Comparison of ENCODE assay signal across 1 cellular context in genomic region chr17:46154151-46154816, GRCh38.
A peak's percentile ranks its signal among the peaks of the same experiment; 100 is the strongest.
TF ChIP-seq lines count a peak whose summit lies in the region.

No MANE protein-coding gene starts in this region.

TF ChIP-seq in HEK293, 187 proteins besides CTCF, POLR2A, EP300 and RAD21 (continued from another document and continues in another):
- TF ChIP-seq ZFP69B (tag by site-specific recombination; IDR thresholded peaks at IDR 0.05) (peak; percentile 44; the same call in 1 of the 2 replicates), SALL2 (tag by site-specific recombination; IDR thresholded peaks at IDR 0.05; ENCODE audit: borderline replicate concordance) (no peak), ZNF48 (tag by site-specific recombination; IDR thresholded peaks at IDR 0.05) (no peak), KLF16 (tag by site-specific recombination; IDR thresholded peaks at IDR 0.05) (no peak), ZNF580 (tag by site-specific recombination; IDR thresholded peaks at IDR 0.05) (no peak), KLF10 (tag by site-specific recombination; IDR thresholded peaks at IDR 0.05) (no peak), ZNF2 (tag by site-specific recombination; IDR thresholded peaks at IDR 0.05) (no peak), GLI2 (tag by site-specific recombination; IDR thresholded peaks at IDR 0.05; ENCODE audit: borderline replicate concordance, low read depth) (no peak), ZXDB (tag by site-specific recombination; IDR thresholded peaks at IDR 0.05) (no peak), ZBTB26 (tag by site-specific recombination; optimal IDR thresholded peaks at IDR 0.05) (no peak), ZBTB44 (tag by site-specific recombination; IDR thresholded peaks at IDR 0.05) (no peak), ZNF518A (tag by site-specific recombination; conservative IDR thresholded peaks at IDR 0.05; ENCODE audit: low read depth) (no peak), ZFP37 (tag by site-specific recombination; IDR thresholded peaks at IDR 0.05) (no peak; the same call in 1 of the 2 replicates), BCL6B (tag by site-specific recombination; IDR thresholded peaks at IDR 0.05) (no peak), HOXA7 (CRISPR knock-in tag; IDR thresholded peaks at IDR 0.05; ENCODE audit: borderline replicate concordance) (no peak), ZBTB49 (tag by site-specific recombination; IDR thresholded peaks at IDR 0.05; ENCODE audit: low read depth) (no peak), WT1 (tag by site-specific recombination; IDR thresholded peaks at IDR 0.05) (peak; percentile 57; the same call in 1 of the 2 replicates), ZNF571 (tag by site-specific recombination; IDR thresholded peaks at IDR 0.05) (no peak), ZNF274 (IDR thresholded peaks at IDR 0.05; ENCODE audit: low read length) (no peak), ZNF274 (tag by site-specific recombination; IDR thresholded peaks at IDR 0.05; ENCODE audit: borderline replicate concordance) (no peak), ZNF174 (tag by site-specific recombination; IDR thresholded peaks at IDR 0.05) (no peak), ZNF585B (tag by site-specific recombination; IDR thresholded peaks at IDR 0.05) (0 out of 2 replicates have a peak, but pooled peaks have one; percentile 8), ZNF302 (tag by site-specific recombination; IDR thresholded peaks at IDR 0.05; ENCODE audit: low read depth) (no peak), ZNF146 (tag by site-specific recombination; IDR thresholded peaks at IDR 0.05) (no peak), GLIS1 (tag by site-specific recombination; IDR thresholded peaks at IDR 0.05) (peak; percentile 37), ZIC2 (tag by site-specific recombination; IDR thresholded peaks at IDR 0.05) (no peak), SCRT2 (tag by site-specific recombination; IDR thresholded peaks at IDR 0.05) (peak; percentile 60; the same call in 1 of the 2 replicates), IKZF3 (tag by site-specific recombination; IDR thresholded peaks at IDR 0.05) (no peak; the same call in 1 of the 2 replicates), ZNF639 (tag by site-specific recombination; IDR thresholded peaks at IDR 0.05) (no peak), KLF17 (tag by site-specific recombination; IDR thresholded peaks at IDR 0.05) (no peak), ZNF596 (tag by site-specific recombination; IDR thresholded peaks at IDR 0.05) (0 out of 2 replicates have a peak, but pooled peaks have one; percentile 47), PRDM6 (tag by site-specific recombination; IDR thresholded peaks at IDR 0.05) (peak; percentile 72), ZNF10 (tag by site-specific recombination; IDR thresholded peaks at IDR 0.05) (no peak), PRDM2 (tag by site-specific recombination; IDR thresholded peaks at IDR 0.05; ENCODE audit: borderline replicate concordance) (no peak)
